ENCODE assay signal across 10 cellular contexts in the genomic region with DNA sequence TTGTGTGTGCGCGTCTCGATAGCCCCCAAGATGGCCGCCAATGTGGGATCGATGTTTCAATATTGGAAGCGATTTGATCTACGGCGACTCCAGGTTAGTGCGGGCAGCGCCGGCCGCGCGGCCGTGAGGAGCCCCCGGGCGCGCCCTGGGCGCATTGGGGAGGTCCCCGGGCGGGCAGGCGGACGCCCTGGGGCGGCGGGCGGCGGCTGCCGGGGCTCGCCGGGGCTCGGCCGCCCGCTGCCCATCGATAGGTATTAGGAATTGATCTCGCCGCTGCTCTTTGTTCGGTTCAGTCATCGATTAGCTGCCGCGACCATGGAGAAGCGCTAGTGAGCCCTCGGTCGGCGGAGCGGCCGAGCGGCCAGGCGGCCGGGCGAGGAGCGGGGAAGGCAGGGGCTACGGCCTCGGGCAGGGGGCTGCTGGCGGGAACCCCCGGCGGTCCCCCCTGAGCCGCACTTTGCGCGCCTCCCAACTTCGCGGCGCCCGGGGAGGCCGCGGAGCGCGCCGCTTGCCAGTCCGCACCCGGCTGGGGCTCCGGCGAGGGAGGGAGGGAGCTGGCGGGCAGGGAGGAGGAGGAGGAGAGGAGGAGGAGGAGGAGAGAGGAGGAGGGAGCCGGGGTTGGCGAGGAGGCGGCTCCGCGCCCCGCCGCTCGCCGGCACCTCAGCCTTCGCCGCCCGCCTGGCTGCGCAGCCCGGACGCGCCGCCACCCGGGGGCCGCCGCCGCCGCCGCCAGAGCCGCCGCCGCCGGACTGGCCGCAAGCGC. TPM values are rescaled to one million over a fixed set of nuclear protein-coding genes. Genes with fewer than 3 reads are reported as not detected.
A peak's percentile ranks its signal among the peaks of the same experiment; 100 is the strongest.
DNase-seq lines count a peak whose midpoint lies in the region; ATAC-seq, FAIRE-seq and TF ChIP-seq lines count a peak whose summit lies in the region.
"Had no signal": no experiment of that assay in that cellular context is flagged by ENCODE, and none has a peak within 500 bp of the region (broad histone marks: within the 10 kb centered on the region; RNA-seq: fewer than 3 reads in every experiment).

TSS of gene CUX2 (plus strand) at position 18 of the 763 bp plus-strand sequence.

- H3K27me3 ChIP-seq in foreskin keratinocyte (peaks cover 96% of the 10 kb centered on the region), spleen (replicated peaks in 1 of 7) (peaks cover 0 to 100% (median 71%) of the 10 kb centered on the region in 7 donors)

- no peaks in the 10 kb centered on the region for H3K4me1 ChIP-seq in foreskin keratinocyte
- peaks cover 4 to 45% (median 28%) of the 10 kb centered on the region in 6 donors for H3K4me1 ChIP-seq in spleen

- TF ChIP-seq CTCF in foreskin keratinocyte (conservative IDR thresholded peaks at IDR 0.05) = no peak
- TF ChIP-seq CTCF in spleen (IDR thresholded peaks at IDR 0.05 in 8 of 11, conservative IDR thresholded peaks at IDR 0.05 in 3 of 11) = no peak

- no peaks in the 10 kb centered on the region for H3K36me3 ChIP-seq in spleen

- DNase-seq in SIG-M5 treated with dmso at 0.1 percent for 504 hours (lab: John Stamatoyannopoulos, UW; ENCODE audit: unreplicated experiment) (peak; percentile 37), SIG-M5 (lab: John Stamatoyannopoulos, UW) (no peak), foreskin keratinocyte (no peak), spleen (peak; percentile 45), GM19239 (ENCODE audit: insufficient read length, low spot score) (no peak), NCI-H187 (lab: John Stamatoyannopoulos, UW) (no peak), GM19240 (ENCODE audit: insufficient read length, low spot score) (no peak)
- DNase-seq: NCI-H187 treated with DMSO at 0.1 percent for 48 hours had no signal

- H3K27ac ChIP-seq in foreskin keratinocyte = no peak within 1 kb of the TSS
- H3K27ac ChIP-seq in spleen = no peak within 1 kb of the TSS

- no peaks in the 10 kb centered on the region for H3K9me3 ChIP-seq in spleen

- intact Hi-C loops in spleen (cut with DNase I; ENCODE audit: low total_unique reads) = no loop called here

- ATAC-seq in SK-N-SH treated with all-trans-retinoic acid at 6 μM for 48 hours = peak; percentile 22; the same call in 1 of the 3 replicates
- ATAC-seq in foreskin keratinocyte = peak; percentile 10

- no peak for FAIRE-seq in GM19239 (lab: Jason Lieb, UNC)
- FAIRE-seq: keratinocyte had no signal

- TF ChIP-seq POLR2A in spleen (IDR thresholded peaks at IDR 0.05) = no peak

- peak within 1 kb of the TSS in 6 of 8 donors; percentile 18 to 64 (median 28) for H3K4me3 ChIP-seq in spleen

- 0 to 2% (median 1%) methylated on average over 53 to 102 of the region's 102 CpGs for WGBS in spleen, 5 donors

TF ChIP-seq in SK-N-SH treated with all-trans-retinoic acid at 6 μM for 48 hours, 23 proteins besides CTCF, POLR2A, EP300 and RAD21:
- no peak for TF ChIP-seq SNAI2 (CRISPR knock-in tag; IDR thresholded peaks at IDR 0.05)
- no peak for TF ChIP-seq CSDC2 (CRISPR knock-in tag; IDR thresholded peaks at IDR 0.05)
- no peak for TF ChIP-seq ARNTL (CRISPR knock-in tag; IDR thresholded peaks at IDR 0.05; ENCODE audit: borderline replicate concordance, low read depth)
- TF ChIP-seq PATZ1 (CRISPR knock-in tag; IDR thresholded peaks at IDR 0.05; ENCODE audit: borderline replicate concordance) = no peak
- TF ChIP-seq ZFP30 (CRISPR knock-in tag; IDR thresholded peaks at IDR 0.05) = no peak
- TF ChIP-seq POU6F1 (CRISPR knock-in tag; IDR thresholded peaks at IDR 0.05; ENCODE audit: borderline replicate concordance, low read depth) = no peak
- no peak for TF ChIP-seq ZNF565 (CRISPR knock-in tag; conservative IDR thresholded peaks at IDR 0.05; ENCODE audit: low read depth)
- no peak for TF ChIP-seq ZFP3 (CRISPR knock-in tag; IDR thresholded peaks at IDR 0.05)
- TF ChIP-seq, protein P1, sequence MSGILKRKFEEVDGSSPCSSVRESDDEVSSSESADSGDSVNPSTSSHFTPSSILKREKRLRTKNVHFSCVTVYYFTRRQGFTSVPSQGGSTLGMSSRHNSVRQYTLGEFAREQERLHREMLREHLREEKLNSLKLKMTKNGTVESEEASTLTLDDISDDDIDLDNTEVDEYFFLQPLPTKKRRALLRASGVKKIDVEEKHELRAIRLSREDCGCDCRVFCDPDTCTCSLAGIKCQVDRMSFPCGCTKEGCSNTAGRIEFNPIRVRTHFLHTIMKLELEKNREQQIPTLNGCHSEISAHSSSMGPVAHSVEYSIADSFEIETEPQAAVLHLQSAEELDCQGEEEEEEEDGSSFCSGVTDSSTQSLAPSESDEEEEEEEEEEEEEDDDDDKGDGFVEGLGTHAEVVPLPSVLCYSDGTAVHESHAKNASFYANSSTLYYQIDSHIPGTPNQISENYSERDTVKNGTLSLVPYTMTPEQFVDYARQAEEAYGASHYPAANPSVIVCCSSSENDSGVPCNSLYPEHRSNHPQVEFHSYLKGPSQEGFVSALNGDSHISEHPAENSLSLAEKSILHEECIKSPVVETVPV (CRISPR knock-in tag; IDR thresholded peaks at IDR 0.05) = no peak
- TF ChIP-seq TSHZ2 (CRISPR knock-in tag; IDR thresholded peaks at IDR 0.05) = no peak
- no peak for TF ChIP-seq PPARA (CRISPR knock-in tag; IDR thresholded peaks at IDR 0.05; ENCODE audit: borderline replicate concordance)

RNA-seq across cellular contexts. Expression of gene CUX2, which starts in this region (rescaled TPM):
- not detected in 2 replicates for total RNA-seq in foreskin keratinocyte
- polyA plus RNA-seq in foreskin keratinocyte = not detected in 2 replicates
- total RNA-seq in spleen = under 1 TPM in 5 of 7 donors, not detected in 2; 0.06 to 0.44 (median 0.09) TPM
- under 1 TPM; under 0.01 to 0.07 (median 0.05) TPM for polyA plus RNA-seq in spleen
- polyA plus RNA-seq: keratinocyte had no signal

Comparison
In these comparisons a context has a peak if more than half of its experiments do, and no peak if none do; other contexts are left out.
1. Peak in ATAC-seq in foreskin keratinocyte; RNA of the gene not detected or under 1 TPM.
2. Peak in DNase-seq and H3K4me3 ChIP-seq in spleen; RNA of the gene not detected or under 1 TPM.